ENCODE assay signal across 8 cellular contexts in genomic region chr1:205748398-205749093, GRCh38. TPM values are rescaled to one million over a fixed set of nuclear protein-coding genes. Genes with fewer than 3 reads are reported as not detected.
DNase-seq lines count a peak whose midpoint lies in the region; ATAC-seq, FAIRE-seq and TF ChIP-seq lines count a peak whose summit lies in the region.

No MANE protein-coding gene starts in this region.

- no peaks in the 10 kb centered on the region for H3K9me3 ChIP-seq in HCT116 (ENCODE audit: control insufficient read depth in 1 of 2, insufficient read depth in 1 of 2, low read depth in 1 of 2, low read length in 2 of 2)

- peak; percentile 58 for DNase-seq in COLO829 (ENCODE audit: low spot score)
- DNase-seq in HCT116 (ENCODE audit: low read depth, low spot score): no peak
- DNase-seq in RCC 7860 (ENCODE audit: low spot score): peak; percentile 16
- DNase-seq in brain pericyte (ENCODE audit: low read depth, low spot score): peak; percentile 20
- DNase-seq in kidney tubule cell (ENCODE audit: low spot score): peak; percentile 44
- peak; percentile 5 for DNase-seq in stimulated activated CD8-positive, alpha-beta memory T cell treated with anti-CD3 and anti-CD28 coated beads, Interleukin-12 subunit alpha, Interleukin-12 subunit beta, amount 100 ng/mL, for 24 hours (ENCODE audit: extremely low read depth)
- no peak for DNase-seq in HK-2 (ENCODE audit: unreplicated experiment)

- no peak for TF ChIP-seq CTCF in HCT116 (IDR thresholded peaks at IDR 0.05 in 2 of 3, conservative IDR thresholded peaks at IDR 0.05 in 1 of 3; ENCODE audit: borderline replicate concordance in 1 of 3, insufficient read depth in 1 of 3, low read depth in 2 of 3, low read length in 2 of 3)

- no peaks in the 10 kb centered on the region for H3K27me3 ChIP-seq in HCT116 (ENCODE audit: insufficient read depth, low read length)

- intact Hi-C loops in HCT116 (cut with micrococcal nuclease): loop anchor here (1.0 kb wide), 1 partner anchor 65 kb away; the partner anchor contains the start of gene SLC41A1

- BruUV-seq in HCT116 (replicated peaks; lab: Mats Ljungman, UMichigan): TSS peak; percentile 49

- no peak for TF ChIP-seq POLR2A in HCT116 (IDR thresholded peaks at IDR 0.05; ENCODE audit: borderline replicate concordance, extremely low read depth, insufficient read depth, insufficient read length)

- peaks cover 20 to 43% of the 10 kb centered on the region in 2 experiments for H3K4me1 ChIP-seq in HCT116 (ENCODE audit: control insufficient read depth in 1 of 2, insufficient read depth in 2 of 2, low read length in 2 of 2)

- H3K4me3 ChIP-seq in HCT116 (replicated peaks in 1 of 2; ENCODE audit: low read depth in 1 of 2, low read length in 2 of 2): peak overlapping the region; percentile 75 to 94

- H3K4me2 ChIP-seq in HCT116 (ENCODE audit: low read length): peak overlapping the region; percentile 86

- H3K9ac ChIP-seq in HCT116 (ENCODE audit: low read length): peak overlapping the region; percentile 94

- RAD21 ChIA-PET in HCT116 (lab: Charles Lee; ENCODE audit: low non-redundant PET in 1 of 2, low total read pairs in 2 of 2, uncharacterized antibody in 2 of 2, unreplicated experiment in 2 of 2): no interaction called here

- H2AFZ ChIP-seq in HCT116 (ENCODE audit: low read depth, low read length, poor library complexity, severe bottlenecking): no peak overlapping the region

- H3K36me3 ChIP-seq in HCT116 (ENCODE audit: control insufficient read depth in 1 of 2, insufficient read depth in 2 of 2, low read length in 2 of 2): peaks cover 0 to 4% of the 10 kb centered on the region in 2 experiments; a peak in 1 of 4 replicates

- POLR2A ChIA-PET in HCT116 (lab: Charles Lee): interaction anchor here (0.6 to 1.5 kb wide), 5 partner anchors 8 to 234 kb away, joined by 3 to 5 read pairs (median 3); partner anchors contain the start of gene ELK4

- CTCF ChIA-PET in HCT116 (lab: Charles Lee): interaction anchor here (1.0 to 1.6 kb wide), 3 partner anchors 11 to 229 kb away, joined by 4 to 6 read pairs (median 5); no protein-coding TSS in a partner anchor

- TF ChIP-seq RAD21 in HCT116 (IDR thresholded peaks at IDR 0.05; ENCODE audit: low read depth): no peak

- H3K27ac ChIP-seq in HCT116 (ENCODE audit: low read depth, low read length): peak overlapping the region; percentile 92

- peak; percentile 5 for ATAC-seq in HCT116
- no peak for ATAC-seq in HG02852 (IDR thresholded peaks at IDR 0.05; ENCODE audit: unreplicated experiment)

- FAIRE-seq in RCC 7860 (lab: Jason Lieb, UNC): no peak

- H4K20me1 ChIP-seq in HCT116 (ENCODE audit: insufficient read depth): peaks cover 21% of the 10 kb centered on the region; the same call in 1 of the 2 replicates

- no peaks in the 10 kb centered on the region for H3K9me2 ChIP-seq in HCT116 (ENCODE audit: insufficient read depth)

- H3K79me2 ChIP-seq in HCT116 (ENCODE audit: insufficient read depth, low read length): peaks cover 59% of the 10 kb centered on the region

TF ChIP-seq in HCT116, 20 proteins besides CTCF, POLR2A, EP300 and RAD21:
- TF ChIP-seq EGR1 (IDR thresholded peaks at IDR 0.05; ENCODE audit: low read depth): no peak
- peak; percentile 58 for TF ChIP-seq SRF (IDR thresholded peaks at IDR 0.05; ENCODE audit: low read depth)
- TF ChIP-seq CBX3 (IDR thresholded peaks at IDR 0.05; ENCODE audit: low read depth): no peak
- no peak for TF ChIP-seq FOSL1 (IDR thresholded peaks at IDR 0.05; ENCODE audit: low read depth)
- TF ChIP-seq, protein P1, sequence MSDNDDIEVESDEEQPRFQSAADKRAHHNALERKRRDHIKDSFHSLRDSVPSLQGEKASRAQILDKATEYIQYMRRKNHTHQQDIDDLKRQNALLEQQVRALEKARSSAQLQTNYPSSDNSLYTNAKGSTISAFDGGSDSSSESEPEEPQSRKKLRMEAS (IDR thresholded peaks at IDR 0.05): peak; percentile 39; the same call in 1 of the 2 replicates

RNA-seq across cellular contexts. Expression of gene NUCKS1, which starts 1.4 kb away (rescaled TPM):
- 237 TPM for total RNA-seq in HCT116 (2021; ENCODE audit: unreplicated experiment)
- polyA plus RNA-seq in HCT116 (2012): 40.6 and 54.7 TPM in 2 replicates

RNA-seq across cellular contexts. Expression of gene RAB29, which starts 26.7 kb away (rescaled TPM):
- 17.7 TPM for total RNA-seq in HCT116 (2021; ENCODE audit: unreplicated experiment)
- polyA plus RNA-seq in HCT116 (2012): 8.5 and 12.0 TPM in 2 replicates

Comparison
In these comparisons a context has a peak if more than half of its experiments do, and no peak if none do; other contexts are left out.
1. DNase-seq: peak in COLO829 (single experiment), RCC 7860 (single experiment), brain pericyte (single experiment), kidney tubule cell (single experiment) and stimulated activated CD8-positive, alpha-beta memory T cell treated with anti-CD3 and anti-CD28 coated beads, Interleukin-12 subunit alpha, Interleukin-12 subunit beta, amount 100 ng/mL, for 24 hours (single experiment); none in HCT116 (single experiment) and HK-2 (single experiment).